13 cellular contexts compared by ENCODE assay signal in genomic region chr18:75249672-75250470, GRCh38. TPM values are rescaled to one million over a fixed set of nuclear protein-coding genes. Genes with fewer than 3 reads are reported as not detected.
DNase-seq lines count a peak whose midpoint lies in the region; ATAC-seq, FAIRE-seq and TF ChIP-seq lines count a peak whose summit lies in the region.
"Had no signal": no experiment of that assay in that cellular context is flagged by ENCODE, and none has a peak within 500 bp of the region (broad histone marks: within the 10 kb centered on the region; RNA-seq: fewer than 3 reads in every experiment).

No MANE protein-coding gene starts in this region.

- H3K36me3 Mint-ChIP-seq in activated CD8-positive, alpha-beta T cell treated with anti-CD3 and anti-CD28 coated beads, Interleukin-2, amount 10 ng/mL, durations not matched to agents 7 days and 5 days (ENCODE audit: low read depth): peaks cover 3% of the 10 kb centered on the region

- H3K4me2 ChIP-seq in HepG2 (ENCODE audit: low read depth, low read length): no peak overlapping the region
- H3K4me2 ChIP-seq in mesenchymal stem cell (ENCODE audit: low read length, poor library complexity, severe bottlenecking): no peak overlapping the region

- H3K9me3 ChIP-seq in HepG2 (ENCODE audit: low read length): no peaks in the 10 kb centered on the region
- H3K9me3 ChIP-seq in right lobe of liver: no peaks in the 10 kb centered on the region
- H3K9me3 ChIP-seq in mesenchymal stem cell (ENCODE audit: control insufficient read depth, low read length): no peaks in the 10 kb centered on the region
- H3K9me3 ChIP-seq: HAP-1 had no signal

- in situ Hi-C loops in HepG2 (cut with HindIII; ENCODE audit: extremely low pct_ligation_motif_present, low pct_unique_long_range_greater_than_20kb): no loop called here

- intact Hi-C loops in HepG2 (cut with micrococcal nuclease; ENCODE audit: unreplicated experiment) (no loop called here), right lobe of liver (cut with DNase I) (no loop called here)

- H4K20me1 ChIP-seq in HepG2 (ENCODE audit: insufficient read depth, low read length): no peaks in the 10 kb centered on the region

- H2BK120ac ChIP-seq in mesenchymal stem cell (ENCODE audit: low read depth, low read length): peak overlapping the region; percentile 45

- H3K27ac Mint-ChIP-seq in activated CD8-positive, alpha-beta T cell treated with anti-CD3 and anti-CD28 coated beads, Interleukin-2, amount 10 ng/mL, durations not matched to agents 7 days and 5 days: peak overlapping the region; percentile 66

- H3K79me2 ChIP-seq in HepG2 (ENCODE audit: insufficient read depth, low read length): peaks cover 5% of the 10 kb centered on the region

- 95% methylated on average over 18 of the region's 18 CpGs for WGBS in HepG2 (ENCODE audit: low lambda C conversion rate)
- WGBS in right lobe of liver (ENCODE audit: insufficient coverage, low coverage, low lambda C conversion rate, missing lambda C conversion rate): 52% methylated on average over 6 of the region's 18 CpGs
- 90% methylated on average over 14 of the region's 18 CpGs for WGBS in mesenchymal stem cell

- H3K23ac ChIP-seq in mesenchymal stem cell (ENCODE audit: low read length in 2 of 2): no peak overlapping the region

- BruUV-seq in HepG2 (replicated peaks; lab: Mats Ljungman, UMichigan): no TSS peak

- peak overlapping the region in 1 of 2 experiments; percentile 42 for H2BK12ac ChIP-seq in mesenchymal stem cell (ENCODE audit: low read length in 2 of 2)

- H3K79me1 ChIP-seq in mesenchymal stem cell (replicated peaks; ENCODE audit: low read length, poor library complexity, severe bottlenecking): peaks cover 21% of the 10 kb centered on the region

- peaks cover 52% of the 10 kb centered on the region for H3K4me1 Mint-ChIP-seq in activated CD8-positive, alpha-beta T cell treated with anti-CD3 and anti-CD28 coated beads, Interleukin-2, amount 10 ng/mL, durations not matched to agents 7 days and 5 days (ENCODE audit: low read depth)

- no peak for FAIRE-seq in HepG2 (lab: Jason Lieb, UNC)
- FAIRE-seq: bronchial epithelial cell, GM19239 had no signal

- H3K4me3 Mint-ChIP-seq in activated CD8-positive, alpha-beta T cell treated with anti-CD3 and anti-CD28 coated beads, Interleukin-2, amount 10 ng/mL, durations not matched to agents 7 days and 5 days: no peak overlapping the region

- H3K14ac ChIP-seq in mesenchymal stem cell (ENCODE audit: low read length in 2 of 2): peak overlapping the region in 1 of 2 experiments; percentile 89

- no peaks in the 10 kb centered on the region for H3K27me3 Mint-ChIP-seq in activated CD8-positive, alpha-beta T cell treated with anti-CD3 and anti-CD28 coated beads, Interleukin-2, amount 10 ng/mL, durations not matched to agents 7 days and 5 days (ENCODE audit: low read depth)

- H3K4me3 ChIP-seq in HepG2 (replicated peaks in 1 of 3; ENCODE audit: insufficient read depth in 1 of 3, low read depth in 2 of 3, low read length in 3 of 3): no peak overlapping the region
- H3K4me3 ChIP-seq in right lobe of liver: no peak overlapping the region
- H3K4me3 ChIP-seq in mesenchymal stem cell (ENCODE audit: insufficient read depth in 1 of 2, low read depth in 1 of 2, low read length in 2 of 2): no peak overlapping the region
- H3K4me3 ChIP-seq: HAP-1 had no signal

- H3K4me1 ChIP-seq in HepG2 (ENCODE audit: insufficient read depth, low read length) (peaks cover 28% of the 10 kb centered on the region), right lobe of liver (peaks cover 0 to 58% (median 29%) of the 10 kb centered on the region in 4 donors), mesenchymal stem cell (ENCODE audit: control insufficient read depth, insufficient read depth, low read depth, low read length) (peaks cover 10% of the 10 kb centered on the region)

- POLR2A ChIA-PET in HepG2 (lab: Yijun Ruan, JAX): no interaction called here
- POLR2A ChIA-PET in activated CD8-positive, alpha-beta T cell treated with anti-CD3 and anti-CD28 coated beads, Interleukin-2, amount 10 ng/mL, durations not matched to agents 7 days and 5 days (lab: Charles Lee): no interaction called here

- H2AFZ ChIP-seq in HepG2 (ENCODE audit: low read length) (no peak overlapping the region), mesenchymal stem cell (ENCODE audit: low read depth, low read length) (no peak overlapping the region)

- peak overlapping the region in 1 of 2 experiments; percentile 21 for H3K4ac ChIP-seq in mesenchymal stem cell (ENCODE audit: low read depth in 1 of 2, low read length in 2 of 2)

- H2AK5ac ChIP-seq in mesenchymal stem cell (ENCODE audit: low read length, severe bottlenecking): no peak overlapping the region

- no peak for TF ChIP-seq POLR2A in HepG2 (IDR thresholded peaks at IDR 0.05; ENCODE audit: insufficient read depth in 1 of 2, low read depth in 2 of 2, low read length in 2 of 2)
- TF ChIP-seq POLR2A in right lobe of liver (IDR thresholded peaks at IDR 0.05): no peak

- H3K36me3 ChIP-seq in HepG2 (replicated peaks in 1 of 2; ENCODE audit: control insufficient read depth in 1 of 2, insufficient read depth in 2 of 2, low read length in 2 of 2): no peaks in the 10 kb centered on the region
- no peaks in the 10 kb centered on the region for H3K36me3 ChIP-seq in right lobe of liver
- no peaks in the 10 kb centered on the region for H3K36me3 ChIP-seq in mesenchymal stem cell (ENCODE audit: control insufficient read depth in 1 of 2, insufficient read depth in 2 of 2, low read depth in 1 of 2, low read length in 2 of 2)
- H3K36me3 ChIP-seq: HAP-1 had no signal

- no peak overlapping the region for H3K27ac ChIP-seq in HepG2 (ENCODE audit: extremely low read length, insufficient read depth, low read length)
- H3K27ac ChIP-seq in right lobe of liver: no peak overlapping the region
- H3K27ac ChIP-seq in mesenchymal stem cell (ENCODE audit: low read length, poor library complexity, severe bottlenecking): no peak overlapping the region

- no peak overlapping the region for H2BK15ac ChIP-seq in mesenchymal stem cell (ENCODE audit: low read depth, poor library complexity, severe bottlenecking)

- H3K9ac ChIP-seq in HepG2 (ENCODE audit: insufficient read depth, low read depth, low read length) (no peak overlapping the region), mesenchymal stem cell (ENCODE audit: low read length) (no peak overlapping the region)

- CTCF ChIA-PET in HepG2 (lab: Yijun Ruan, JAX; ENCODE audit: low intra/inter-chr PET ratio, low total read pairs): no interaction called here
- CTCF ChIA-PET in activated CD8-positive, alpha-beta T cell treated with anti-CD3 and anti-CD28 coated beads, Interleukin-2, amount 10 ng/mL, durations not matched to agents 7 days and 5 days (lab: Charles Lee): no interaction called here

- TF ChIP-seq CTCF in HepG2 (CRISPR knock-in tag; IDR thresholded peaks at IDR 0.05) (no peak), right lobe of liver (IDR thresholded peaks at IDR 0.05) (no peak)

- no peak for DNase-seq in HepG2 (ENCODE audit: low spot score)
- DNase-seq in right lobe of liver: no peak
- DNase-seq in activated CD8-positive, alpha-beta T cell treated with anti-CD3 and anti-CD28 coated beads, Interleukin-2, amount 10 ng/mL, durations not matched to agents 7 days and 5 days: peak; percentile 55
- DNase-seq in mesenchymal stem cell: no peak
- DNase-seq in mesenteric fat pad (ENCODE audit: low spot score): no peak
- DNase-seq in SHP77 (lab: John Stamatoyannopoulos, UW): no peak
- no peak for DNase-seq in NCI-H1105 (lab: John Stamatoyannopoulos, UW)
- DNase-seq in activated effector memory CD4-positive, alpha-beta T cell treated with Interleukin-2 at 50 U/mL for 16 hours: no peak
- DNase-seq: NK-92 treated with Interleukin-12 subunit alpha and Interleukin-12 subunit beta, amount 100 ng/mL, for 24 hours had no signal

- H3K9me3 Mint-ChIP-seq in activated CD8-positive, alpha-beta T cell treated with anti-CD3 and anti-CD28 coated beads, Interleukin-2, amount 10 ng/mL, durations not matched to agents 7 days and 5 days (ENCODE audit: insufficient read depth): no peaks in the 10 kb centered on the region
- H3K9me3 Mint-ChIP-seq: nephron had no signal

- ATAC-seq in HepG2 (peak; percentile 29; the same call in 1 of the 3 replicates), right lobe of liver (no peak)
- peak; percentile 9 for ATAC-seq in activated CD8-positive, alpha-beta T cell treated with anti-CD3 and anti-CD28 coated beads, Interleukin-2, amount 10 ng/mL, durations not matched to agents 7 days and 5 days

- TF ChIP-seq EP300 in HepG2 (IDR thresholded peaks at IDR 0.05; ENCODE audit: low read depth in 2 of 2, low read length in 2 of 2): no peak
- no peak for TF ChIP-seq EP300 in HepG2 (CRISPR knock-in tag; IDR thresholded peaks at IDR 0.05; ENCODE audit: borderline replicate concordance)

- TF ChIP-seq RAD21 in HepG2 (CRISPR knock-in tag; IDR thresholded peaks at IDR 0.05): no peak

- peak overlapping the region; percentile 28 for H4K91ac ChIP-seq in mesenchymal stem cell (ENCODE audit: low read length)

- no peaks in the 10 kb centered on the region for H3K27me3 ChIP-seq in HepG2 (ENCODE audit: control insufficient read depth in 1 of 2, insufficient read depth in 2 of 2, low read length in 2 of 2)
- no peaks in the 10 kb centered on the region for H3K27me3 ChIP-seq in right lobe of liver
- no peaks in the 10 kb centered on the region for H3K27me3 ChIP-seq in mesenchymal stem cell (ENCODE audit: control insufficient read depth in 1 of 2, insufficient read depth in 1 of 2, low read length in 2 of 2)

- peak overlapping the region; percentile 4 to 37 for H3K18ac ChIP-seq in mesenchymal stem cell (ENCODE audit: low read depth in 1 of 2, low read length in 2 of 2)

- H4K8ac ChIP-seq in mesenchymal stem cell (ENCODE audit: low read length): no peak overlapping the region

- H2BK5ac ChIP-seq in mesenchymal stem cell (ENCODE audit: low read depth, low read length, poor library complexity, severe bottlenecking): no peak overlapping the region

RNA-seq across cellular contexts. Expression of gene TSHZ1, which starts 39.3 kb away (rescaled TPM):
- 2.5 and 2.6 TPM in 2 replicates for total RNA-seq in HepG2 (2016; rRNA removed; fragmentation: Illumina TruSeq; extraction: Trizol)
- 0.20 and 0.35 TPM in 2 replicates for total RNA-seq in HepG2 (2016; cell fraction: cytosol; rRNA removed; fragmentation: Illumina TruSeq; extraction: Trizol; ENCODE audit: low read depth)
- 2.1 and 2.4 TPM in 2 replicates for total RNA-seq in HepG2 (2016; cell fraction: insoluble cytoplasmic fraction; rRNA removed; fragmentation: Illumina TruSeq; extraction: Trizol)
- total RNA-seq in HepG2 (2016; cell fraction: membrane; rRNA removed; fragmentation: Illumina TruSeq; extraction: Trizol): 1.5 and 1.6 TPM in 2 replicates
- 2.9 and 3.6 TPM in 2 replicates for total RNA-seq in HepG2 (2016; cell fraction: nucleus; rRNA removed; fragmentation: Illumina TruSeq; extraction: Trizol)
- 2.4 and 2.7 TPM in 2 replicates for polyA plus RNA-seq in HepG2 (2011; rRNA removed)
- 1.7 and 1.8 TPM in 2 replicates for polyA plus RNA-seq in HepG2 (2011; cell fraction: cytosol; rRNA removed)
- 3.2 and 3.4 TPM in 2 replicates for polyA plus RNA-seq in HepG2 (2011; cell fraction: nucleus; rRNA removed)
- polyA plus RNA-seq in HepG2 (2012): 4.3 and 4.7 TPM in 2 replicates
- polyA plus RNA-seq in HepG2 (2016; cell fraction: cytosol; fragmentation: Illumina TruSeq; extraction: Trizol; ENCODE audit: low read depth): 0.17 and 0.18 TPM in 2 replicates
- 2.9 and 3.5 TPM in 2 replicates for polyA plus RNA-seq in HepG2 (2016; cell fraction: insoluble cytoplasmic fraction; fragmentation: Illumina TruSeq; extraction: Trizol; ENCODE audit: low read depth)
- 0.81 and 1.0 TPM in 2 replicates for polyA plus RNA-seq in HepG2 (2016; cell fraction: membrane; fragmentation: Illumina TruSeq; extraction: Trizol; ENCODE audit: low read depth)
- 3.8 and 3.9 TPM in 2 replicates for polyA plus RNA-seq in HepG2 (2016; cell fraction: nucleus; fragmentation: Illumina TruSeq; extraction: Trizol; ENCODE audit: insufficient read depth, low read depth)
- polyA minus RNA-seq in HepG2 (2011; rRNA and poly(A)+ RNA removed; ENCODE audit: low replicate concordance): 4.9 and 6.5 TPM in 2 replicates
- 4.2 and 4.7 TPM in 2 replicates for polyA minus RNA-seq in HepG2 (2011; cell fraction: cytosol; rRNA and poly(A)+ RNA removed)
- polyA minus RNA-seq in HepG2 (2011; cell fraction: nucleus; rRNA and poly(A)+ RNA removed): 4.4 and 4.8 TPM in 2 replicates
- 10 to 100 TPM in 2 of 6 experiments, 1 to 10 TPM in 4; 6.4 to 13.3 (median 9.6) TPM for total RNA-seq in right lobe of liver
- total RNA-seq in activated CD8-positive, alpha-beta T cell treated with anti-CD3 and anti-CD28 coated beads, Interleukin-2, amount 10 ng/mL, durations not matched to agents 7 days and 5 days: 10 to 100 TPM; 16.7 to 16.8 TPM
- polyA plus RNA-seq in mesenchymal stem cell (2013, experiment 1 of 2): 4.9 TPM
- 4.4 TPM for polyA plus RNA-seq in mesenchymal stem cell (2013, experiment 2 of 2)
- total RNA-seq in mesenteric fat pad: 20.9 TPM

RNA-seq across cellular contexts. Expression of gene PTGR3, which starts 40.9 kb away (rescaled TPM):
- total RNA-seq in HepG2 (2016; rRNA removed; fragmentation: Illumina TruSeq; extraction: Trizol) (11.5 and 13.3 TPM in 2 replicates), right lobe of liver (10 to 100 TPM in 5 of 6 experiments, 1 to 10 TPM in 1; 9.4 to 30.1 (median 19.8) TPM), mesenteric fat pad (25.5 TPM)
- total RNA-seq in HepG2 (2016; cell fraction: cytosol; rRNA removed; fragmentation: Illumina TruSeq; extraction: Trizol; ENCODE audit: low read depth): 3.0 and 3.5 TPM in 2 replicates
- total RNA-seq in HepG2 (2016; cell fraction: insoluble cytoplasmic fraction; rRNA removed; fragmentation: Illumina TruSeq; extraction: Trizol): 12.0 and 13.7 TPM in 2 replicates
- total RNA-seq in HepG2 (2016; cell fraction: membrane; rRNA removed; fragmentation: Illumina TruSeq; extraction: Trizol): 9.5 and 11.7 TPM in 2 replicates
- 6.0 and 7.5 TPM in 2 replicates for total RNA-seq in HepG2 (2016; cell fraction: nucleus; rRNA removed; fragmentation: Illumina TruSeq; extraction: Trizol)
- 23.5 and 25.3 TPM in 2 replicates for polyA plus RNA-seq in HepG2 (2011; rRNA removed)
- 17.8 and 19.5 TPM in 2 replicates for polyA plus RNA-seq in HepG2 (2011; cell fraction: cytosol; rRNA removed)
- polyA plus RNA-seq in HepG2 (2011; cell fraction: nucleus; rRNA removed): 21.7 and 25.8 TPM in 2 replicates
- polyA plus RNA-seq in HepG2 (2012): 16.2 and 18.2 TPM in 2 replicates
- 5.8 and 8.4 TPM in 2 replicates for polyA plus RNA-seq in HepG2 (2016; cell fraction: cytosol; fragmentation: Illumina TruSeq; extraction: Trizol; ENCODE audit: low read depth)
- 18.6 and 22.2 TPM in 2 replicates for polyA plus RNA-seq in HepG2 (2016; cell fraction: insoluble cytoplasmic fraction; fragmentation: Illumina TruSeq; extraction: Trizol; ENCODE audit: low read depth)
- polyA plus RNA-seq in HepG2 (2016; cell fraction: membrane; fragmentation: Illumina TruSeq; extraction: Trizol; ENCODE audit: low read depth): 12.0 and 13.4 TPM in 2 replicates
- 11.7 and 16.0 TPM in 2 replicates for polyA plus RNA-seq in HepG2 (2016; cell fraction: nucleus; fragmentation: Illumina TruSeq; extraction: Trizol; ENCODE audit: insufficient read depth, low read depth)
- 91.8 and 99.6 TPM in 2 replicates for polyA minus RNA-seq in HepG2 (2011; rRNA and poly(A)+ RNA removed; ENCODE audit: low replicate concordance)
- 14.5 and 19.7 TPM in 2 replicates for polyA minus RNA-seq in HepG2 (2011; cell fraction: cytosol; rRNA and poly(A)+ RNA removed)
- 23.2 and 33.2 TPM in 2 replicates for polyA minus RNA-seq in HepG2 (2011; cell fraction: nucleus; rRNA and poly(A)+ RNA removed)
- total RNA-seq in activated CD8-positive, alpha-beta T cell treated with anti-CD3 and anti-CD28 coated beads, Interleukin-2, amount 10 ng/mL, durations not matched to agents 7 days and 5 days: 10 to 100 TPM; 21.8 to 21.9 TPM
- 4.5 TPM for polyA plus RNA-seq in mesenchymal stem cell (2013, experiment 1 of 2)
- polyA plus RNA-seq in mesenchymal stem cell (2013, experiment 2 of 2): 4.7 TPM

Comparison
In these comparisons a context has a peak if more than half of its experiments do, and no peak if none do; other contexts are left out.
1. ATAC-seq: peak in HepG2 (single experiment) and activated CD8-positive, alpha-beta T cell treated with anti-CD3 and anti-CD28 coated beads, Interleukin-2, amount 10 ng/mL, durations not matched to agents 7 days and 5 days (single experiment); none in right lobe of liver (0 of 4).